In genomic region chr16:69497876-69498596, GRCh38 we compare ENCODE assay signal across 23 cellular contexts.
"Had no signal": no experiment of that assay in that cellular context is flagged by ENCODE, and none has a peak within 500 bp of the region (broad histone marks: within the 10 kb centered on the region; RNA-seq: fewer than 3 reads in every experiment).

No MANE protein-coding gene starts in this region.

- H3K4me1 ChIP-seq: foreskin keratinocyte, lower lobe of right lung, prostate gland, right atrium auricular region, tibial artery had no signal

- H3K9me3 Mint-ChIP-seq: activated naive CD4-positive, alpha-beta T cell treated with anti-CD3 and anti-CD28 coated beads, Interleukin-2, amount 50 U/mL, for 72 hours; activated T-helper 1 cell treated with anti-CD3 and anti-CD28 coated beads, Interleukin-12 subunit alpha, Interleukin-12 subunit beta, Interleukin-2, Interleukin-4 antibody, amounts not matched to agents 30 ng/mL and 10 ng/mL and 1 ng/mL, durations not matched to agents 14 hours and 24 hours and 36 hours; immature natural killer cell; stimulated activated naive CD8-positive, alpha-beta T cell treated with anti-CD3 and anti-CD28 coated beads, Interleukin-15, Interleukin-2, amounts not matched to agents 100 ng/mL and 50 ng/mL, for 24 hours had no signal

- H3K36me3 ChIP-seq: lower lobe of right lung, prostate gland, right atrium auricular region, tibial artery, WERI-Rb-1 had no signal

- H3K27ac ChIP-seq: foreskin keratinocyte, lower lobe of right lung, prostate gland, right atrium auricular region, tibial artery, WERI-Rb-1 had no signal

- H3K9me3 ChIP-seq: lower lobe of right lung, prostate gland, right atrium auricular region, tibial artery had no signal

- DNase-seq: activated CD4-positive, alpha-beta T cell treated with anti-CD3 and anti-CD28 coated beads for 1 hour; activated CD4-positive, alpha-beta T cell treated with anti-CD3 and anti-CD28 coated beads, Interleukin-2, amount 50 U/mL, for 1 hour; activated CD8-positive, alpha-beta T cell treated with anti-CD3 and anti-CD28 coated beads, Interleukin-2, amount 10 ng/mL, durations not matched to agents 7 days and 5 days; activated gamma-delta T cell; aorta; effector CD4-positive, alpha-beta T cell; erythroblast; foreskin keratinocyte; immature natural killer cell; lower lobe of right lung; naive B cell; stimulated activated CD4-positive, alpha-beta T cell treated with anti-CD3 and anti-CD28 coated beads, Interleukin-12 subunit alpha, Interleukin-12 subunit beta, amount 100 ng/mL, for 4 hours; substantia nigra; T-helper 17 cell; tibial artery; WERI-Rb-1 had no signal

- H3K36me3 Mint-ChIP-seq: activated naive CD4-positive, alpha-beta T cell treated with anti-CD3 and anti-CD28 coated beads, Interleukin-2, amount 50 U/mL, for 72 hours; brain; immature natural killer cell; naive B cell had no signal

- ATAC-seq: activated CD8-positive, alpha-beta T cell treated with anti-CD3 and anti-CD28 coated beads, Interleukin-2, amount 10 ng/mL, durations not matched to agents 7 days and 5 days; activated naive CD4-positive, alpha-beta T cell treated with anti-CD3 and anti-CD28 coated beads, Interleukin-2, amount 50 U/mL, for 72 hours; foreskin keratinocyte; left lobe of liver; lower lobe of right lung; T-helper 17 cell had no signal

- H3K27me3 Mint-ChIP-seq: naive B cell; stimulated activated naive CD8-positive, alpha-beta T cell treated with anti-CD3 and anti-CD28 coated beads, Interleukin-15, Interleukin-2, amounts not matched to agents 100 ng/mL and 50 ng/mL, for 24 hours had no signal

- H3K27ac Mint-ChIP-seq: activated CD8-positive, alpha-beta T cell treated with anti-CD3 and anti-CD28 coated beads, Interleukin-2, amount 10 ng/mL, durations not matched to agents 7 days and 5 days; activated naive CD4-positive, alpha-beta T cell treated with anti-CD3 and anti-CD28 coated beads, Interleukin-2, amount 50 U/mL, for 72 hours; activated T-helper 1 cell treated with anti-CD3 and anti-CD28 coated beads, Interleukin-12 subunit alpha, Interleukin-12 subunit beta, Interleukin-2, Interleukin-4 antibody, amounts not matched to agents 30 ng/mL and 10 ng/mL and 1 ng/mL, durations not matched to agents 14 hours and 24 hours and 36 hours; brain; naive B cell; stimulated activated naive CD8-positive, alpha-beta T cell treated with anti-CD3 and anti-CD28 coated beads, Interleukin-15, Interleukin-2, amounts not matched to agents 100 ng/mL and 50 ng/mL, for 24 hours; T-helper 17 cell had no signal

- H3K27me3 ChIP-seq: foreskin keratinocyte, right atrium auricular region had no signal

- H3K4me3 ChIP-seq: lower lobe of right lung, prostate gland, right atrium auricular region, tibial artery had no signal

- H3K4me3 Mint-ChIP-seq: activated CD8-positive, alpha-beta T cell treated with anti-CD3 and anti-CD28 coated beads, Interleukin-2, amount 10 ng/mL, durations not matched to agents 7 days and 5 days; activated T-helper 1 cell treated with anti-CD3 and anti-CD28 coated beads, Interleukin-12 subunit alpha, Interleukin-12 subunit beta, Interleukin-2, Interleukin-4 antibody, amounts not matched to agents 30 ng/mL and 10 ng/mL and 1 ng/mL, durations not matched to agents 14 hours and 24 hours and 36 hours; brain; immature natural killer cell; naive B cell; stimulated activated naive CD8-positive, alpha-beta T cell treated with anti-CD3 and anti-CD28 coated beads, Interleukin-15, Interleukin-2, amounts not matched to agents 100 ng/mL and 50 ng/mL, for 24 hours; T-helper 17 cell had no signal
